In the genomic region with DNA sequence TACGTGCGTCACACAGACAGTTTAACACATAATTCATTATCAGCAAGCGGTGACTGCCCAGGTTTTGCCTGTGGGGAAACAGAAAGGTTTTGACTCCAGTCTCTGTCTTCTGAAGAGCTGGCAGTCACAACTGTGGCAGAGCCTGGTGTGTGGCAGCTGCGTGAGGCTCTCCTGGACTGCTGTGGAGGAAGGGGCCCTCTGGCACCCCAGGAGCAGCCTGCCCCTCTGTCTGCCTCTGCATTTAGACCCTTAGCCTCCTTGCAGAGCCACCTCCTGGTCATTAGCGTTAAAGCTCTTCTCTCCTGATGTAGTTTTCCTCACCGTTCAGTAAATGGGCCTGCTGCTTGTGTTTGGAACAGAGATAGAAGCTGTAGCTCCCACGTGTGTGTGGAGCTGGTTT, we compare ENCODE assay signal across 14 cellular contexts. TPM values are rescaled to one million over a fixed set of nuclear protein-coding genes. Genes with fewer than 3 reads are reported as not detected.
A peak's percentile ranks its signal among the peaks of the same experiment; 100 is the strongest.
DNase-seq lines count a peak whose midpoint lies in the region; ATAC-seq and TF ChIP-seq lines count a peak whose summit lies in the region.
"Had no signal": no experiment of that assay in that cellular context is flagged by ENCODE, and none has a peak within 500 bp of the region (broad histone marks: within the 10 kb centered on the region; RNA-seq: fewer than 3 reads in every experiment).

No MANE protein-coding gene starts in this region.

- H3K4me3 Mint-ChIP-seq in activated T-helper 17 cell treated with anti-CD3 and anti-CD28 coated beads, Interleukin-2, amount 50 U/mL, for 72 hours, result no peak overlapping the region
- H3K4me3 Mint-ChIP-seq: natural killer cell had no signal

- H3K36me3 ChIP-seq in GM06990 (ENCODE audit: control insufficient read depth, insufficient read depth, low read length), result peaks cover 1% of the 10 kb centered on the region
- H3K36me3 ChIP-seq: transverse colon had no signal

- H3K4me1 Mint-ChIP-seq in activated T-helper 17 cell treated with anti-CD3 and anti-CD28 coated beads, Interleukin-2, amount 50 U/mL, for 72 hours, result peaks cover 14% of the 10 kb centered on the region

- no peaks in the 10 kb centered on the region for H3K27me3 ChIP-seq in GM06990 (replicated peaks; ENCODE audit: control insufficient read depth, insufficient read depth, low read length)
- H3K27me3 ChIP-seq: transverse colon had no signal

- no peaks in the 10 kb centered on the region for H3K9me3 Mint-ChIP-seq in activated T-helper 17 cell treated with anti-CD3 and anti-CD28 coated beads, Interleukin-2, amount 50 U/mL, for 72 hours
- H3K9me3 Mint-ChIP-seq: natural killer cell had no signal

- H3K4me3 ChIP-seq in GM06990 (replicated peaks; ENCODE audit: low read depth, low read length) (no peak overlapping the region), astrocyte of the cerebellum (ENCODE audit: low read depth, low read length) (no peak overlapping the region)
- H3K4me3 ChIP-seq: coronary artery, transverse colon had no signal

- DNase-seq in GM06990 (ENCODE audit: extremely low read depth, insufficient read length) (no peak), KBM-7 (peak; percentile 37), astrocyte of the cerebellum (ENCODE audit: low read depth) (no peak), left lobe of liver (ENCODE audit: low spot score) (no peak), SW 1271 (lab: John Stamatoyannopoulos, UW) (no peak), NCI-H2081 treated with DMSO at 0.1 percent for 48 hours (lab: John Stamatoyannopoulos, UW) (no peak), LoVo (ENCODE audit: low spot score) (no peak)
- DNase-seq: natural killer cell; NCI-H1048; Right ventricle myocardium superior; stimulated activated CD4-positive, alpha-beta T cell treated with anti-CD3 and anti-CD28 coated beads, Interleukin-4, amount 100 ng/mL, for 1 hour; transverse colon had no signal

- H3K36me3 Mint-ChIP-seq in activated T-helper 17 cell treated with anti-CD3 and anti-CD28 coated beads, Interleukin-2, amount 50 U/mL, for 72 hours (ENCODE audit: low read depth), result peaks cover 4% of the 10 kb centered on the region
- H3K36me3 Mint-ChIP-seq: natural killer cell had no signal

- ATAC-seq in left lobe of liver, result peak; percentile 10
- ATAC-seq in activated T-helper 17 cell treated with anti-CD3 and anti-CD28 coated beads, Interleukin-2, amount 50 U/mL, for 72 hours (replicated peaks), result no peak
- ATAC-seq: natural killer cell had no signal

- in situ Hi-C loops in KBM-7 (cut with MboI; ENCODE audit: low pct_unique_long_range_greater_than_20kb, low sequenced_read_pairs) (no loop called here), astrocyte of the cerebellum (cut with HindIII; ENCODE audit: low sequenced_read_pairs) (no loop called here)

- H3K27ac Mint-ChIP-seq in activated T-helper 17 cell treated with anti-CD3 and anti-CD28 coated beads, Interleukin-2, amount 50 U/mL, for 72 hours, result no peak overlapping the region
- H3K27ac Mint-ChIP-seq: natural killer cell had no signal

- peak; percentile 21 for TF ChIP-seq CTCF in GM06990 (IDR thresholded peaks at IDR 0.05; ENCODE audit: insufficient read depth, low read length, poor library complexity, severe bottlenecking)
- TF ChIP-seq CTCF in astrocyte of the cerebellum (IDR thresholded peaks at IDR 0.05; ENCODE audit: low read depth, low read length, missing control alignments), result peak; percentile 50

- no peaks in the 10 kb centered on the region for H3K27me3 Mint-ChIP-seq in activated T-helper 17 cell treated with anti-CD3 and anti-CD28 coated beads, Interleukin-2, amount 50 U/mL, for 72 hours

RNA-seq across cellular contexts. Expression of gene RAB40C, which starts 10.9 kb away (rescaled TPM):
- 15.5 TPM for total RNA-seq in left lobe of liver
- total RNA-seq in activated T-helper 17 cell treated with anti-CD3 and anti-CD28 coated beads, Interleukin-2, amount 50 U/mL, for 72 hours, result 10 to 100 TPM; 12.9 TPM

RNA-seq across cellular contexts. Expression of gene WFIKKN1, which starts 30.0 kb away (rescaled TPM):
- total RNA-seq in left lobe of liver, result 0.96 TPM
- under 1 TPM; 0.45 to 0.53 TPM for total RNA-seq in activated T-helper 17 cell treated with anti-CD3 and anti-CD28 coated beads, Interleukin-2, amount 50 U/mL, for 72 hours

RNA-seq across cellular contexts. Expression of gene PIGQ, which starts 31.0 kb away (rescaled TPM):
- 42.1 TPM for total RNA-seq in left lobe of liver
- total RNA-seq in activated T-helper 17 cell treated with anti-CD3 and anti-CD28 coated beads, Interleukin-2, amount 50 U/mL, for 72 hours, result 10 to 100 TPM; 28.0 to 34.2 TPM

RNA-seq across cellular contexts. Expression of gene NHLRC4, which starts 34.0 kb away (rescaled TPM):
- total RNA-seq in left lobe of liver, result 0.28 TPM
- total RNA-seq in activated T-helper 17 cell treated with anti-CD3 and anti-CD28 coated beads, Interleukin-2, amount 50 U/mL, for 72 hours, result 1 to 10 TPM in 1 of 2 donors, under 1 TPM in 1; 0.80 to 1.1 TPM

RNA-seq across cellular contexts. Expression of gene METTL26, which starts 35.3 kb away (rescaled TPM):
- 33.2 TPM for total RNA-seq in left lobe of liver
- 100 to 1,000 TPM in 1 of 2 donors, 10 to 100 TPM in 1; 87.4 to 115 TPM for total RNA-seq in activated T-helper 17 cell treated with anti-CD3 and anti-CD28 coated beads, Interleukin-2, amount 50 U/mL, for 72 hours
